In genomic region chr2:218961651-218962570, GRCh38 we compare ENCODE assay signal across 1 cellular context.
TF ChIP-seq lines count a peak whose summit lies in the region.

No MANE protein-coding gene starts in this region.

TF ChIP-seq in K562, 482 proteins besides CTCF, POLR2A, EP300 and RAD21 (continued from another document):
- TF ChIP-seq REST (CRISPR knock-in tag; IDR thresholded peaks at IDR 0.05; ENCODE audit: low read depth) (peak; percentile 94), MIER1 (IDR thresholded peaks at IDR 0.05; ENCODE audit: low read depth) (peak; percentile 58), RCOR1 (IDR thresholded peaks at IDR 0.05; ENCODE audit: borderline replicate concordance in 1 of 2, low read depth in 2 of 2, low read length in 2 of 2) (no peak), POLR2G (IDR thresholded peaks at IDR 0.05; ENCODE audit: low read depth, low read length) (no peak), ZFP36 (IDR thresholded peaks at IDR 0.05; ENCODE audit: low read depth, low read length, partially characterized antibody) (no peak), NCOR1 (IDR thresholded peaks at IDR 0.05) (no peak), XRCC5 (IDR thresholded peaks at IDR 0.05; ENCODE audit: low read depth, low read length) (no peak), EHMT2 (IDR thresholded peaks at IDR 0.05) (peak; percentile 83), PTTG1 (tag; IDR thresholded peaks at IDR 0.05; ENCODE audit: low read depth) (no peak), HNRNPLL (IDR thresholded peaks at IDR 0.05; ENCODE audit: low read depth, low read length, poor library complexity, severe bottlenecking) (no peak), CTCFL (IDR thresholded peaks at IDR 0.05; ENCODE audit: borderline replicate concordance, insufficient read depth, low read depth, low read length, poor library complexity, severe bottlenecking) (no peak), HES1 (IDR thresholded peaks at IDR 0.05; ENCODE audit: low read depth) (no peak), ZMIZ1 (IDR thresholded peaks at IDR 0.05; ENCODE audit: low read depth in 2 of 2, low read length in 2 of 2) (no peak), VEZF1 (CRISPR knock-in tag; IDR thresholded peaks at IDR 0.05) (peak; percentile 86), KLF16 (IDR thresholded peaks at IDR 0.05) (no peak), LEF1 (IDR thresholded peaks at IDR 0.05) (no peak), AFF1 (IDR thresholded peaks at IDR 0.05; ENCODE audit: low read depth in 1 of 2, partially characterized antibody in 2 of 2) (peak in 1 of 2 experiments; percentile 55), ZBTB8A (IDR thresholded peaks at IDR 0.05; ENCODE audit: partially characterized antibody) (no peak)
TF ChIP-seq in K562: peak in this region for 6.
